ENCODE assay signal across 1 cellular context in the genomic region with DNA sequence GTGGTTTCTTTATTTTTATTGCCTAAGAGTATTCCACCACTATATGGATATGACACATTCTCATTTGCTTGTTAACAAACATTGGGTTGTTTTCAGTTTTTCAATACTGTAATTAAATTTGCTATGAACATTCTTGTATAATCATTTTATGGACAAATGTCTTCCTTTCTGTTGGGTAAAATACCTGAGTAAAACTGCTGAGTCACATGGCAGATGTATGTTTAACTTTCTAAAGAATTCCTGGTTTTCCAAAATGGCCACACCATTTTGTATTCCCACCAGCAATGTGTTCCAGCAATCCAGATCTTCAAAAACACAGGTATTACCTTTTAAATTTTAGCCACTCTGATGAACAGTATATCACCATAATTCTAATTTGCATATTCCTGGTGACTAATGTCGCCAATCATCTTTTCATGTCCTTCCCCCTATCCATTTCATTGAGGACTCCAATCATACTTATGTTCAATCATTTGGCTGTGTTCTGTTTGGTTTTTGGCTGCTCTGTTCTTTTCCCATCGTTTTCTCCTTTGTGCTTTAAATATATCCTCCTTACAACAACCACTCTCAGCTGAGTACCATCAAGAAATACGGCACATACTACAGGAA.
TF ChIP-seq lines count a peak whose summit lies in the region.

No MANE protein-coding gene starts in this region.

TF ChIP-seq in endothelial cell of umbilical vein, 7 proteins besides CTCF, POLR2A, EP300 and RAD21:
- TF ChIP-seq JUN (IDR thresholded peaks at IDR 0.05; ENCODE audit: borderline replicate concordance, insufficient read depth, insufficient read length, low read depth) (no peak), GATA2 (IDR thresholded peaks at IDR 0.05; ENCODE audit: insufficient read depth, insufficient read length, low read depth, low read length) (no peak), MYC (IDR thresholded peaks at IDR 0.05; ENCODE audit: low read depth, low read length) (no peak), POLR2AphosphoS5 (IDR thresholded peaks at IDR 0.05; ENCODE audit: insufficient read depth, low read depth, low read length) (no peak), FOS (IDR thresholded peaks at IDR 0.05; ENCODE audit: borderline replicate concordance, insufficient read depth, low read length) (no peak), EZH2 (IDR thresholded peaks at IDR 0.05; ENCODE audit: borderline replicate concordance, low read depth, low read length, severe bottlenecking) (no peak)
- TF ChIP-seq, protein P1, sequence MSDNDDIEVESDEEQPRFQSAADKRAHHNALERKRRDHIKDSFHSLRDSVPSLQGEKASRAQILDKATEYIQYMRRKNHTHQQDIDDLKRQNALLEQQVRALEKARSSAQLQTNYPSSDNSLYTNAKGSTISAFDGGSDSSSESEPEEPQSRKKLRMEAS (IDR thresholded peaks at IDR 0.05; ENCODE audit: insufficient read depth, insufficient read length), result no peak
